24 cellular contexts compared by ENCODE assay signal in genomic region chr10:127968659-127969058, GRCh38.
DNase-seq lines count a peak whose midpoint lies in the region; ATAC-seq, FAIRE-seq and TF ChIP-seq lines count a peak whose summit lies in the region.
"Had no signal": no experiment of that assay in that cellular context is flagged by ENCODE, and none has a peak within 500 bp of the region (broad histone marks: within the 10 kb centered on the region; RNA-seq: fewer than 3 reads in every experiment).

No MANE protein-coding gene starts in this region.

- no peak for TF ChIP-seq POLR2A in HepG2 (IDR thresholded peaks at IDR 0.05; ENCODE audit: insufficient read depth in 1 of 2, low read depth in 2 of 2, low read length in 2 of 2)
- no peak for TF ChIP-seq POLR2A in spleen (IDR thresholded peaks at IDR 0.05)

- CTCF ChIA-PET in HepG2 (lab: Yijun Ruan, JAX; ENCODE audit: low intra/inter-chr PET ratio, low total read pairs), result no interaction called here

- DNase-seq in SK-MEL-5 (ENCODE audit: low read depth, low spot score) (peak; percentile 5), fibroblast of pulmonary artery (ENCODE audit: low read depth) (peak; percentile 75), HepG2 (ENCODE audit: low spot score) (no peak), spleen (no peak), NCI-H446 (lab: John Stamatoyannopoulos, UW) (no peak), SKM-1 treated with dmso at 0.1 percent for 144 hours (lab: John Stamatoyannopoulos, UW; ENCODE audit: unreplicated experiment) (no peak), D721Med (ENCODE audit: insufficient read length, low spot score) (no peak)
- DNase-seq: ACHN; activated CD4-positive, alpha-beta T cell treated with anti-CD3 and anti-CD28 coated beads, Interleukin-2, amount 10 ng/mL, durations not matched to agents 24 days and 14 days; activated naive CD4-positive, alpha-beta T cell; activated T-cell treated with anti-CD3 and anti-CD28 coated beads, Interleukin-2, amount 50 U/mL, for 48 hours; amygdala; NCI-H2171 treated with DMSO at 0.1 percent for 48 hours; NCI-H69; posterior cingulate gyrus; T-helper 2 cell had no signal

- no peak for FAIRE-seq in HepG2 (lab: Jason Lieb, UNC)
- FAIRE-seq in D721Med (lab: Jason Lieb, UNC), result no peak
- FAIRE-seq: GM12878, RCC 7860 had no signal

- H3K9ac ChIP-seq in HepG2 (ENCODE audit: insufficient read depth, low read depth, low read length), result no peak overlapping the region
- H3K9ac ChIP-seq: BLaER1, neural progenitor cell had no signal

- H3K9me3 ChIP-seq in HepG2 (ENCODE audit: low read length), result no peaks in the 10 kb centered on the region
- no peaks in the 10 kb centered on the region for H3K9me3 ChIP-seq in spleen
- H3K9me3 ChIP-seq: BLaER1, SJSA1 had no signal

- no peak for TF ChIP-seq CTCF in fibroblast of pulmonary artery (IDR thresholded peaks at IDR 0.05; ENCODE audit: low read length, missing control alignments)
- no peak for TF ChIP-seq CTCF in HepG2 (CRISPR knock-in tag; IDR thresholded peaks at IDR 0.05)
- TF ChIP-seq CTCF in spleen (IDR thresholded peaks at IDR 0.05 in 8 of 11, conservative IDR thresholded peaks at IDR 0.05 in 3 of 11), result no peak
- no peak for TF ChIP-seq CTCF in D721Med (IDR thresholded peaks at IDR 0.05; ENCODE audit: insufficient read depth, missing control alignments)

- H2AFZ ChIP-seq in HepG2 (ENCODE audit: low read length), result no peak overlapping the region
- H2AFZ ChIP-seq: hepatocyte, neural progenitor cell had no signal

- H3K36me3 ChIP-seq in HepG2 (replicated peaks in 1 of 2; ENCODE audit: control insufficient read depth in 1 of 2, insufficient read depth in 2 of 2, low read length in 2 of 2), result no peaks in the 10 kb centered on the region
- H3K36me3 ChIP-seq in spleen, result no peaks in the 10 kb centered on the region
- H3K36me3 ChIP-seq: BLaER1, cardiac muscle cell, neural progenitor cell, SJSA1 had no signal

- in situ Hi-C loops in SK-MEL-5 (cut with HindIII; ENCODE audit: low pct_unique_long_range_greater_than_20kb, low sequenced_read_pairs), result no loop called here
- in situ Hi-C loops in HepG2 (cut with HindIII; ENCODE audit: extremely low pct_ligation_motif_present, low pct_unique_long_range_greater_than_20kb), result no loop called here

- ATAC-seq in HepG2, result no peak
- no peak for ATAC-seq in GM19351 (IDR thresholded peaks at IDR 0.05; ENCODE audit: unreplicated experiment)
- ATAC-seq: GM12878 had no signal

- POLR2A ChIA-PET in HepG2 (lab: Yijun Ruan, JAX), result no interaction called here

- no TSS peak for BruUV-seq in HepG2 (replicated peaks; lab: Mats Ljungman, UMichigan)

- H3K4me1 ChIP-seq in HepG2 (ENCODE audit: insufficient read depth, low read length), result no peaks in the 10 kb centered on the region
- H3K4me1 ChIP-seq in spleen, result peaks cover 2 to 51% (median 26%) of the 10 kb centered on the region in 6 donors

- 0% methylated on average over 1 of the region's 1 CpG for WGBS in HepG2 (ENCODE audit: low lambda C conversion rate)
- WGBS in spleen, 5 donors, result 69 to 89% (median 81%) methylated on average over 1 of the region's 1 CpG

- peaks cover 0 to 2% of the 10 kb centered on the region in 2 experiments; a peak in 1 of 5 replicates for H3K27me3 ChIP-seq in HepG2 (ENCODE audit: control insufficient read depth in 1 of 2, insufficient read depth in 2 of 2, low read length in 2 of 2)
- no peaks in the 10 kb centered on the region for H3K27me3 ChIP-seq in spleen (replicated peaks in 1 of 7)
- H3K27me3 ChIP-seq: BLaER1, hepatocyte, neural progenitor cell, SJSA1 had no signal

- H4K20me1 ChIP-seq in HepG2 (ENCODE audit: insufficient read depth, low read length), result no peaks in the 10 kb centered on the region
- H4K20me1 ChIP-seq: BLaER1 had no signal

- no peaks in the 10 kb centered on the region for H3K79me2 ChIP-seq in HepG2 (ENCODE audit: insufficient read depth, low read length)
- H3K79me2 ChIP-seq: hepatocyte had no signal

- no peak for TF ChIP-seq EP300 in HepG2 (IDR thresholded peaks at IDR 0.05; ENCODE audit: low read depth in 2 of 2, low read length in 2 of 2)
- no peak for TF ChIP-seq EP300 in HepG2 (CRISPR knock-in tag; IDR thresholded peaks at IDR 0.05; ENCODE audit: borderline replicate concordance)

- H3K4me2 ChIP-seq in HepG2 (ENCODE audit: low read depth, low read length), result no peak overlapping the region
- H3K4me2 ChIP-seq: BLaER1, hepatocyte, neural progenitor cell had no signal

- H3K27ac ChIP-seq in HepG2 (ENCODE audit: extremely low read length, insufficient read depth, low read length) (no peak overlapping the region), spleen (peak overlapping the region in 5 of 8 donors; percentile 4 to 69 (median 32))
- H3K27ac ChIP-seq: BLaER1, cardiac muscle cell, hepatocyte, neural progenitor cell, SJSA1 had no signal

- no peak for TF ChIP-seq RAD21 in HepG2 (CRISPR knock-in tag; IDR thresholded peaks at IDR 0.05)

- H3K4me3 ChIP-seq in fibroblast of pulmonary artery (replicated peaks; ENCODE audit: low read depth, low read length) (no peak overlapping the region), HepG2 (replicated peaks in 1 of 3; ENCODE audit: insufficient read depth in 1 of 3, low read depth in 2 of 3, low read length in 3 of 3) (no peak overlapping the region), spleen (no peak overlapping the region)
- H3K4me3 ChIP-seq: BLaER1, cardiac muscle cell, GM12878, hepatocyte, neural progenitor cell, SJSA1 had no signal

- intact Hi-C loops in HepG2 (cut with micrococcal nuclease; ENCODE audit: unreplicated experiment) (no loop called here), spleen (cut with DNase I; ENCODE audit: low total_unique reads) (no loop called here)

TF ChIP-seq in HepG2, 621 proteins besides CTCF, POLR2A, EP300 and RAD21:
- TF ChIP-seq MAFK (conservative IDR thresholded peaks at IDR 0.05 in 1 of 2, IDR thresholded peaks at IDR 0.05 in 1 of 2; ENCODE audit: low read length in 2 of 2) (peak in 1 of 2 experiments; percentile 20; a peak in 1 of 4 replicates), TFDP1 (CRISPR knock-in tag; IDR thresholded peaks at IDR 0.05; ENCODE audit: borderline replicate concordance) (no peak), BCL6 (CRISPR knock-in tag; IDR thresholded peaks at IDR 0.05) (peak; percentile 46; the same call in 1 of the 2 replicates)
TF ChIP-seq in HepG2: peak in this region for 2.

Comparison
In these comparisons a context has a peak if more than half of its experiments do, and no peak if none do; other contexts are left out.
1. DNase-seq: peak in SK-MEL-5 (single experiment) and fibroblast of pulmonary artery (single experiment); none in HepG2 (single experiment), spleen (single experiment), NCI-H446 (0 of 2), SKM-1 treated with dmso at 0.1 percent for 144 hours (single experiment) and D721Med (single experiment).